ENCODE assay signal across 18 cellular contexts in the genomic region with DNA sequence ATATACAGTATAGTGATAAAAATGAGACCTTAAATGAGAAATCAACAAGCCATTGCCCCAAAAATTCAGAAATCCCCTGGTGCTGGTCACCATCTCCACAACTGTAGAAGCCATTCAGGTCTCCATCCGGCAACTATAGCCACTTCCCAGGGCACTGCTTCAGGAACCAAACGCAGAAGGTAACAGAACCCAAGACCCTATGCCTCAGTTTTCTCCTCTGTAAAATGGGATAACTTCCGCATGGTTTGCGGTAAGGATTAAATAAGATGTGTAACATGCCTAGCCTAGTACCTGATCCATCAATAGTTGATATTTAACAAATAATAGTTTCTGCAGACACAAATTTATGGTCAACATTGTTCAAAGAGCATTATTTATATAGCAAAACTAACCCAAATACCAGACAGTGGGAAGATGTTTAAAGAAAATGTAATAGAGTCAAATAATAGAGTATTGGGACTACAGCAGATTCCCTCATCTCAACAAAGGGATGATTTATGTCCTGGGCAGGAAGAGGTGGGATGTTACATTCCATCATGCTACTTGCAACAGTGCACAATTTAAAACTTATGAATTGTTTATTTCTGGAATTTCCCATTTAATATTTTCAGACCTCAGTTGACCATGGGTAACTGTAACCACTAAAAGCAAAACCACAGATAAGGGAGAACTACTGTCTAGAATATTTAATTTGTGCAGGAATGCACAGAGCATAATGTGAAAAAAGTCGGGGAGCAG. TPM values are rescaled to one million over a fixed set of nuclear protein-coding genes. Genes with fewer than 3 reads are reported as not detected.
A peak's percentile ranks its signal among the peaks of the same experiment; 100 is the strongest.
DNase-seq lines count a peak whose midpoint lies in the region; ATAC-seq, FAIRE-seq and TF ChIP-seq lines count a peak whose summit lies in the region.
"Had no signal": no experiment of that assay in that cellular context is flagged by ENCODE, and none has a peak within 500 bp of the region (broad histone marks: within the 10 kb centered on the region; RNA-seq: fewer than 3 reads in every experiment).

No MANE protein-coding gene starts in this region.

- H3K4ac ChIP-seq in IMR-90 (ENCODE audit: low read depth, low read length) = no peak overlapping the region

- intact Hi-C loops in IMR-90 (cut with micrococcal nuclease) (no loop called here), K562 (cut with micrococcal nuclease) (no loop called here)

- H3K18ac ChIP-seq in IMR-90 (ENCODE audit: low read depth, low read length) = no peak overlapping the region

- no peak for FAIRE-seq in K562 (lab: Jason Lieb, UNC)
- FAIRE-seq: colon had no signal

- ATAC-seq in IMR-90 (ENCODE audit: low read depth) (no peak), K562 (no peak), GM21367 (IDR thresholded peaks at IDR 0.05; ENCODE audit: unreplicated experiment) (no peak)
- ATAC-seq in natural killer cell treated with Interleukin-12 subunit alpha and Interleukin-12 subunit beta and Interleukin-15 and Interleukin-18, amount 100 ng/mL, for 72 hours = no peak
- ATAC-seq: left cardiac atrium had no signal

- H3K4me1 Mint-ChIP-seq in CD8-positive, alpha-beta memory T cell = peaks cover 88 to 97% (median 97%) of the 10 kb centered on the region in 3 donors
- H3K4me1 Mint-ChIP-seq in natural killer cell treated with Interleukin-12 subunit alpha and Interleukin-12 subunit beta and Interleukin-15 and Interleukin-18, amount 100 ng/mL, for 72 hours (ENCODE audit: low read depth in 2 of 2) = peaks cover 84 to 86% of the 10 kb centered on the region in 2 donors

- 0 out of 2 replicates have a peak overlapping the region, but pooled peaks have one; percentile 27 for H3K23ac ChIP-seq in IMR-90 (ENCODE audit: low read depth, low read length)

- dilution Hi-C loops in IMR-90 (cut with HindIII; ENCODE audit: low sequenced_read_pairs, unreplicated experiment) = no loop called here

- H3K4me2 ChIP-seq in IMR-90 (ENCODE audit: low read depth, low read length) (no peak overlapping the region), K562 (ENCODE audit: insufficient read depth, low read length) (no peak overlapping the region), hepatocyte (no peak overlapping the region)

- H3K9ac ChIP-seq in IMR-90 (ENCODE audit: low read depth, low read length) (no peak overlapping the region), K562 (ENCODE audit: insufficient read depth in 1 of 2, low read depth in 2 of 2, low read length in 2 of 2) (no peak overlapping the region; a peak in 1 of 4 replicates)

- peaks cover 3% of the 10 kb centered on the region for H3K36me3 ChIP-seq in CD8-positive, alpha-beta memory T cell (ENCODE audit: insufficient read depth, low read length)
- H3K36me3 ChIP-seq in IMR-90 (ENCODE audit: control insufficient read depth, insufficient read depth, low read length) (no peaks in the 10 kb centered on the region), K562 (ENCODE audit: control insufficient read depth, insufficient read depth, low read length) (no peaks in the 10 kb centered on the region; the same call in 2 of the 3 replicates), hepatocyte (replicated peaks; ENCODE audit: insufficient read depth, low read depth) (no peaks in the 10 kb centered on the region)
- H3K36me3 ChIP-seq: transverse colon, WERI-Rb-1 had no signal

- H3K4me3 Mint-ChIP-seq in CD8-positive, alpha-beta memory T cell = peak overlapping the region in 4 of 7 donors; percentile 31 to 70 (median 40)
- peak overlapping the region; percentile 33 for H3K4me3 Mint-ChIP-seq in natural killer cell treated with Interleukin-12 subunit alpha and Interleukin-12 subunit beta and Interleukin-15 and Interleukin-18, amount 100 ng/mL, for 72 hours

- no peak overlapping the region for H2BK120ac ChIP-seq in IMR-90 (ENCODE audit: low read depth, low read length)

- peaks cover 76% of the 10 kb centered on the region for H3K4me1 ChIP-seq in CD8-positive, alpha-beta memory T cell (ENCODE audit: insufficient read depth, low read length)
- H3K4me1 ChIP-seq in IMR-90 (ENCODE audit: control insufficient read depth, insufficient read depth, low read length) (peaks cover 30% of the 10 kb centered on the region), K562 (replicated peaks in 1 of 2; ENCODE audit: control insufficient read depth in 2 of 2, insufficient read depth in 2 of 2, low read length in 2 of 2) (peaks cover 10 to 12% of the 10 kb centered on the region in 2 experiments; a peak in 4 of 5 replicates), hepatocyte (ENCODE audit: insufficient read depth) (peaks cover 25% of the 10 kb centered on the region)

- H3K79me2 ChIP-seq in K562 (ENCODE audit: control insufficient read depth, insufficient read depth, low read length) (peaks cover 27% of the 10 kb centered on the region), hepatocyte (peaks cover 97% of the 10 kb centered on the region)

- peaks cover 51 to 86% of the 10 kb centered on the region in 2 experiments for H3K79me1 ChIP-seq in IMR-90 (ENCODE audit: low read depth in 1 of 2, low read length in 2 of 2)

- DNase-seq in CD8-positive, alpha-beta memory T cell = no peak
- DNase-seq in IMR-90 (peak; percentile 66), K562 (ENCODE audit: extremely low read depth in 1 of 4, low spot score in 3 of 4) (no peak), epidermal melanocyte (ENCODE audit: insufficient read length, low spot score) (no peak), hepatocyte (ENCODE audit: low spot score) (no peak), mesenteric fat pad (ENCODE audit: low spot score) (no peak)
- no peak for DNase-seq in natural killer cell treated with Interleukin-12 subunit alpha and Interleukin-12 subunit beta and Interleukin-15 and Interleukin-18, amount 100 ng/mL, for 72 hours (ENCODE audit: low spot score)
- DNase-seq: erythroblast, GOT3, heart left ventricle, KG1, left cardiac atrium, NCI-H1417 treated with DMSO at 0.1 percent for 48 hours, WERI-Rb-1 had no signal

- H3K27me3 ChIP-seq in CD8-positive, alpha-beta memory T cell (ENCODE audit: insufficient read depth, low read length, poor library complexity, severe bottlenecking) = no peaks in the 10 kb centered on the region
- no peaks in the 10 kb centered on the region for H3K27me3 ChIP-seq in IMR-90 (ENCODE audit: control insufficient read depth, insufficient read depth, low read length)
- H3K27me3 ChIP-seq in K562 (ENCODE audit: control insufficient read depth in 2 of 2, insufficient read depth in 2 of 2, low read length in 2 of 2) = no peaks in the 10 kb centered on the region
- H3K27me3 ChIP-seq in hepatocyte = no peaks in the 10 kb centered on the region
- H3K27me3 ChIP-seq: heart left ventricle, transverse colon had no signal

- no peak overlapping the region for H4K91ac ChIP-seq in IMR-90 (ENCODE audit: insufficient read depth, low read depth, low read length)

- no peak overlapping the region for H3K27ac ChIP-seq in CD8-positive, alpha-beta memory T cell (ENCODE audit: low read depth, low read length)
- H3K27ac ChIP-seq in IMR-90 (ENCODE audit: insufficient read depth, low read length) (no peak overlapping the region), K562 (ENCODE audit: extremely low read depth, low read depth, low read length) (no peak overlapping the region), hepatocyte (no peak overlapping the region)
- H3K27ac ChIP-seq: transverse colon, WERI-Rb-1 had no signal

- no peak overlapping the region; the same call in 2 of the 3 replicates for H2BK15ac ChIP-seq in IMR-90 (ENCODE audit: low read depth, low read length)

- no peak overlapping the region for H3K56ac ChIP-seq in IMR-90 (ENCODE audit: extremely low read depth, insufficient read depth, low read length)

- H3K9me3 ChIP-seq in CD8-positive, alpha-beta memory T cell (ENCODE audit: low read length) = no peaks in the 10 kb centered on the region
- H3K9me3 ChIP-seq in IMR-90 (ENCODE audit: control insufficient read depth, insufficient read depth, low read length) (no peaks in the 10 kb centered on the region), K562 (replicated peaks; ENCODE audit: control insufficient read depth, insufficient read depth, low read depth, low read length) (no peaks in the 10 kb centered on the region), hepatocyte (ENCODE audit: low read depth) (no peaks in the 10 kb centered on the region)
- H3K9me3 ChIP-seq: heart left ventricle, transverse colon had no signal

- no peak for TF ChIP-seq RAD21 in IMR-90 (IDR thresholded peaks at IDR 0.05; ENCODE audit: low read length)
- TF ChIP-seq RAD21 in K562 (CRISPR knock-in tag; conservative IDR thresholded peaks at IDR 0.05 in 1 of 2, IDR thresholded peaks at IDR 0.05 in 1 of 2) = no peak

- H3K36me3 Mint-ChIP-seq in CD8-positive, alpha-beta memory T cell = peaks cover 0 to 48% (median 10%) of the 10 kb centered on the region in 3 donors
- H3K36me3 Mint-ChIP-seq in natural killer cell treated with Interleukin-12 subunit alpha and Interleukin-12 subunit beta and Interleukin-15 and Interleukin-18, amount 100 ng/mL, for 72 hours = peaks cover 7% of the 10 kb centered on the region

- H2BK5ac ChIP-seq in IMR-90 (ENCODE audit: low read depth, low read length, poor library complexity, severe bottlenecking) = no peak overlapping the region

- H3K27ac Mint-ChIP-seq in CD8-positive, alpha-beta memory T cell = peak overlapping the region in 7 of 8 donors; percentile 12 to 87 (median 64)
- peak overlapping the region; percentile 74 to 88 for H3K27ac Mint-ChIP-seq in natural killer cell treated with Interleukin-12 subunit alpha and Interleukin-12 subunit beta and Interleukin-15 and Interleukin-18, amount 100 ng/mL, for 72 hours
- H3K27ac Mint-ChIP-seq: activated naive CD4-positive, alpha-beta T cell treated with anti-CD3 and anti-CD28 coated beads, Interleukin-2, amount 50 U/mL, for 72 hours had no signal

- H3K4me3 ChIP-seq in CD8-positive, alpha-beta memory T cell (ENCODE audit: low read length) = no peak overlapping the region
- H3K4me3 ChIP-seq in IMR-90 (ENCODE audit: insufficient read depth, low read depth, low read length) (no peak overlapping the region), K562 (no peak overlapping the region), hepatocyte (no peak overlapping the region)
- H3K4me3 ChIP-seq: heart left ventricle, transverse colon had no signal

- CTCF ChIA-PET in CD8-positive, alpha-beta memory T cell (lab: Charles Lee) = interaction anchor here (1.6 kb wide), 1 partner anchor 12 kb away, joined by 5 read pairs; no protein-coding TSS in a partner anchor
- CTCF ChIA-PET in IMR-90 (lab: Yijun Ruan, JAX) (no interaction called here), K562 (lab: Yijun Ruan, JAX; ENCODE audit: low intra/inter-chr PET ratio) (no interaction called here)

- H2AFZ ChIP-seq in IMR-90 (replicated peaks; ENCODE audit: low read length, poor library complexity) (no peak overlapping the region), K562 (ENCODE audit: low read depth, low read length) (no peak overlapping the region), hepatocyte (no peak overlapping the region)

- H2AK9ac ChIP-seq in IMR-90 (replicated peaks; ENCODE audit: low read depth, low read length, poor library complexity) = no peak overlapping the region

- no peak overlapping the region for H4K8ac ChIP-seq in IMR-90 (ENCODE audit: low read depth in 2 of 2, low read length in 2 of 2)

- H3K9me1 ChIP-seq in IMR-90 (ENCODE audit: insufficient read depth, low read length) (peaks cover 26% of the 10 kb centered on the region), K562 (ENCODE audit: control insufficient read depth, insufficient read depth, low read length) (no peaks in the 10 kb centered on the region)

- H4K5ac ChIP-seq in IMR-90 (ENCODE audit: low read depth, low read length) = no peak overlapping the region

- no peak overlapping the region for H2BK20ac ChIP-seq in IMR-90 (ENCODE audit: low read depth, low read length)

- POLR2A ChIA-PET in CD8-positive, alpha-beta memory T cell (lab: Charles Lee) = no interaction called here
- POLR2A ChIA-PET in IMR-90 (lab: Charles Lee; ENCODE audit: unreplicated experiment) = no interaction called here
- POLR2A ChIA-PET in K562 (lab: Yijun Ruan, JAX) = no interaction called here

- no peaks in the 10 kb centered on the region for H3K27me3 Mint-ChIP-seq in CD8-positive, alpha-beta memory T cell
- no peaks in the 10 kb centered on the region for H3K27me3 Mint-ChIP-seq in natural killer cell treated with Interleukin-12 subunit alpha and Interleukin-12 subunit beta and Interleukin-15 and Interleukin-18, amount 100 ng/mL, for 72 hours

- in situ Hi-C loops in IMR-90 (cut with MboI; ENCODE audit: low sequenced_read_pairs) (no loop called here), K562 (cut with MboI) (no loop called here)

- TF ChIP-seq EP300 in K562 (IDR thresholded peaks at IDR 0.05; ENCODE audit: low read length) = no peak

- BruUV-seq in IMR-90 (replicated peaks; lab: Mats Ljungman, UMichigan) = no TSS peak
- no TSS peak for BruUV-seq in K562 (replicated peaks; lab: Mats Ljungman, UMichigan)

- H4K20me1 ChIP-seq in IMR-90 (ENCODE audit: insufficient read depth, low read length) = peaks cover 42% of the 10 kb centered on the region
- peaks cover 24% of the 10 kb centered on the region for H4K20me1 ChIP-seq in K562 (replicated peaks; ENCODE audit: control insufficient read depth, insufficient read depth, low read length)
- H4K20me1 ChIP-seq in hepatocyte (ENCODE audit: insufficient read depth, poor library complexity, severe bottlenecking) = peaks cover 31% of the 10 kb centered on the region

- H3K9me3 Mint-ChIP-seq in CD8-positive, alpha-beta memory T cell = no peaks in the 10 kb centered on the region
- H3K9me3 Mint-ChIP-seq in natural killer cell treated with Interleukin-12 subunit alpha and Interleukin-12 subunit beta and Interleukin-15 and Interleukin-18, amount 100 ng/mL, for 72 hours = no peaks in the 10 kb centered on the region
- H3K9me3 Mint-ChIP-seq: activated naive CD4-positive, alpha-beta T cell treated with anti-CD3 and anti-CD28 coated beads, Interleukin-2, amount 50 U/mL, for 72 hours had no signal

- TF ChIP-seq CTCF in IMR-90 (conservative IDR thresholded peaks at IDR 0.05; ENCODE audit: low read depth, low read length) (no peak), K562 (IDR thresholded peaks at IDR 0.05 in 2 of 3, conservative IDR thresholded peaks at IDR 0.05 in 1 of 3; ENCODE audit: insufficient read depth in 2 of 3, low read depth in 1 of 3, low read length in 3 of 3) (no peak), hepatocyte (IDR thresholded peaks at IDR 0.05; ENCODE audit: poor library complexity) (no peak)

- WGBS in IMR-90 (ENCODE audit: extremely low coverage in 2 of 2, insufficient read length in 1 of 2), 2 experiments = 100% methylated on average over 1 of the region's 5 CpGs; no CpG with 5 or more reads in 1 of the 2 experiments
- WGBS in K562 (ENCODE audit: insufficient coverage, low coverage, missing lambda C conversion rate) = 91% methylated on average over 5 of the region's 5 CpGs
- WGBS in hepatocyte (ENCODE audit: low lambda C conversion rate, missing lambda C conversion rate) = 98% methylated on average over 5 of the region's 5 CpGs

- no peak overlapping the region for H2AK5ac ChIP-seq in IMR-90 (ENCODE audit: low read depth, low read length)

- H3K9me2 ChIP-seq in hepatocyte (replicated peaks; ENCODE audit: insufficient read depth) = no peaks in the 10 kb centered on the region

- TF ChIP-seq POLR2A in IMR-90 (IDR thresholded peaks at IDR 0.05; ENCODE audit: low read depth, low read length) = no peak
- TF ChIP-seq POLR2A in K562 (conservative IDR thresholded peaks at IDR 0.05) = no peak

- no peak overlapping the region for H3K14ac ChIP-seq in IMR-90 (replicated peaks; ENCODE audit: low read depth, low read length)

RNA-seq across cellular contexts. Expression of gene IRF2, which starts 30.0 kb away (rescaled TPM):
- total RNA-seq in CD8-positive, alpha-beta memory T cell = 10 to 100 TPM; 44.1 to 44.3 TPM
- polyA plus RNA-seq in CD8-positive, alpha-beta memory T cell = 79.3 TPM
- total RNA-seq in IMR-90 (2012; rRNA removed) (20.3 and 21.9 TPM in 2 replicates), K562 (2014; rRNA removed) (7.1 and 8.2 TPM in 2 replicates), K562 (2014; rRNA removed; fragmentation: Illumina TruSeq; extraction: Trizol) (12.0 TPM in 2 replicates), K562 (2015; rRNA removed; fragmentation: Illumina TruSeq; extraction: Trizol) (9.9 and 10.2 TPM in 2 replicates), K562 (2021) (11.3 and 11.9 TPM in 2 replicates), hepatocyte (41.1 and 50.5 TPM in 2 replicates), mesenteric fat pad (35.3 TPM)
- polyA plus RNA-seq in IMR-90 (2012; rRNA removed) (16.5 and 20.6 TPM in 2 replicates), K562 (2011; rRNA removed) (11.3 and 15.3 TPM in 2 replicates), K562 (2014; fragmentation: Illumina TruSeq; extraction: Trizol) (12.2 and 14.5 TPM in 2 replicates), K562 (2014; fragmentation: Nextera tagmentation; extraction: Ambion mirVana) (10 to 100 TPM in 1 of 2 experiments, 1 to 10 TPM in 1; 8.8 to 17.1 TPM), K562 (2014; rRNA removed) (8.4 and 9.4 TPM in 2 replicates), hepatocyte (17.7 and 19.1 TPM in 2 replicates)
- polyA plus RNA-seq in IMR-90 (2012; cell fraction: cytosol; rRNA removed) = 9.5 and 12.3 TPM in 2 replicates
- 9.2 and 22.4 TPM in 2 replicates for polyA plus RNA-seq in IMR-90 (2012; cell fraction: nucleus; rRNA removed; ENCODE audit: low replicate concordance)
- 15.6 and 19.2 TPM in 2 replicates for total RNA-seq in K562 (2011; cell fraction: chromatin; rRNA removed; ENCODE audit: low replicate concordance)
- total RNA-seq in K562 (2011; cell fraction: nucleolus; rRNA removed) = 10.3 and 10.7 TPM in 2 replicates
- total RNA-seq in K562 (2011; cell fraction: nucleoplasm; rRNA removed) = 10.5 and 12.5 TPM in 2 replicates
- 11.6 and 13.5 TPM in 2 replicates for polyA plus RNA-seq in K562 (2011; cell fraction: cytosol; rRNA removed)
- polyA plus RNA-seq in K562 (2011; cell fraction: nucleus; rRNA removed) = 9.3 and 12.3 TPM in 2 replicates
- polyA plus RNA-seq in K562 (2012) = 10.6 and 13.8 TPM in 2 replicates
- 18.1 and 18.7 TPM in 2 replicates for polyA minus RNA-seq in K562 (2011; rRNA and poly(A)+ RNA removed)
- 8.7 and 10.5 TPM in 2 replicates for polyA minus RNA-seq in K562 (2011; cell fraction: cytosol; rRNA and poly(A)+ RNA removed)
- 7.4 and 19.0 TPM in 2 replicates for polyA minus RNA-seq in K562 (2011; cell fraction: nucleus; rRNA and poly(A)+ RNA removed)
- total RNA-seq in natural killer cell treated with Interleukin-12 subunit alpha and Interleukin-12 subunit beta and Interleukin-15 and Interleukin-18, amount 100 ng/mL, for 72 hours = 10 to 100 TPM; 55.2 to 67.8 TPM
